Comparison of ENCODE assay signal across 8 cellular contexts in genomic region chr16:8797364-8798173, GRCh38. TPM values are rescaled to one million over a fixed set of nuclear protein-coding genes. Genes with fewer than 3 reads are reported as not detected.
A peak's percentile ranks its signal among the peaks of the same experiment; 100 is the strongest.
DNase-seq lines count a peak whose midpoint lies in the region; ATAC-seq and TF ChIP-seq lines count a peak whose summit lies in the region.

Gene PMM2 (plus strand): TSS chr16:8797839. CDS start chr16:8797883, 44 bp downstream.
A gene with protein sequence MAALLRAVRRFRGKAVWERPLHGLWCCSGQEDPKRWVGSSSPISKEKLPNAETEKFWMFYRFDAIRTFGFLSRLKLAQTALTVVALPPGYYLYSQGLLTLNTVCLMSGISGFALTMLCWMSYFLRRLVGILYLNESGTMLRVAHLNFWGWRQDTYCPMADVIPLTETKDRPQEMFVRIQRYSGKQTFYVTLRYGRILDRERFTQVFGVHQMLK (minus strand): TSS chr16:8797639. CDS start chr16:8797614, 25 bp downstream.

- peaks cover 13% of the 10 kb centered on the region for H3K36me3 Mint-ChIP-seq in T-helper 1 cell treated with Interleukin-12 subunit alpha and Interleukin-12 subunit beta and Interleukin-4 antibody, amounts not matched to agents 30 μg/mL and 1 μg/mL, for 36 hours (ENCODE audit: low read depth)
- H3K36me3 Mint-ChIP-seq in progenitor cell of endocrine pancreas (ENCODE audit: insufficient read depth): peaks cover 4% of the 10 kb centered on the region

- TF ChIP-seq CTCF in left ventricle myocardium inferior (IDR thresholded peaks at IDR 0.05; ENCODE audit: borderline replicate concordance) (no peak), progenitor cell of endocrine pancreas (IDR thresholded peaks at IDR 0.05; ENCODE audit: unreplicated experiment) (no peak)

- H3K27me3 Mint-ChIP-seq in T-helper 1 cell treated with Interleukin-12 subunit alpha and Interleukin-12 subunit beta and Interleukin-4 antibody, amounts not matched to agents 30 μg/mL and 1 μg/mL, for 36 hours (ENCODE audit: low read depth): no peaks in the 10 kb centered on the region
- H3K27me3 Mint-ChIP-seq in progenitor cell of endocrine pancreas: no peaks in the 10 kb centered on the region

- peak within 1 kb of the TSS; percentile 83 for H3K27ac Mint-ChIP-seq in T-helper 1 cell treated with Interleukin-12 subunit alpha and Interleukin-12 subunit beta and Interleukin-4 antibody, amounts not matched to agents 30 μg/mL and 1 μg/mL, for 36 hours
- peak within 1 kb of the TSS; percentile 94 for H3K27ac Mint-ChIP-seq in progenitor cell of endocrine pancreas

- ATAC-seq in GM18499 (IDR thresholded peaks at IDR 0.05; ENCODE audit: insufficient read depth, unreplicated experiment): peak; percentile 69
- ATAC-seq in HG02938 (IDR thresholded peaks at IDR 0.05; ENCODE audit: unreplicated experiment): peak; percentile 87

- under 1% methylated on average over 61 of the region's 61 CpGs for WGBS in urinary bladder

- intact Hi-C loops in left ventricle myocardium inferior (cut with micrococcal nuclease): loop anchor here (10.0 kb wide), 1 partner anchor 133 kb away; no protein-coding TSS in a partner anchor

- peaks cover 23% of the 10 kb centered on the region for H3K4me1 Mint-ChIP-seq in T-helper 1 cell treated with Interleukin-12 subunit alpha and Interleukin-12 subunit beta and Interleukin-4 antibody, amounts not matched to agents 30 μg/mL and 1 μg/mL, for 36 hours (ENCODE audit: low read depth)
- H3K4me1 Mint-ChIP-seq in progenitor cell of endocrine pancreas (ENCODE audit: low read depth): peaks cover 12% of the 10 kb centered on the region

- H3K9me3 ChIP-seq in left ventricle myocardium inferior (replicated peaks): no peaks in the 10 kb centered on the region

- H3K27ac ChIP-seq in left ventricle myocardium inferior (replicated peaks) (peak within 1 kb of the TSS; percentile 83), urinary bladder (ENCODE audit: low read depth) (no peak within 1 kb of the TSS)

- H3K4me3 ChIP-seq in left ventricle myocardium inferior (peak within 1 kb of the TSS; percentile 90), urinary bladder (ENCODE audit: low read depth, low read length) (peak within 1 kb of the TSS; percentile 74)

- DNase-seq in NCI-H1694 treated with DMSO at 0.1 percent for 48 hours (lab: John Stamatoyannopoulos, UW): peak; percentile 90
- DNase-seq in amygdala (lab: John Stamatoyannopoulos, UW): peak; percentile 86 to 99 (median 96)
- peak; percentile 96 for DNase-seq in left ventricle myocardium inferior
- peak; percentile 87 for DNase-seq in progenitor cell of endocrine pancreas (ENCODE audit: low spot score, unreplicated experiment)

- H3K27me3 ChIP-seq in left ventricle myocardium inferior (ENCODE audit: low read depth): no peaks in the 10 kb centered on the region

- H3K4me1 ChIP-seq in left ventricle myocardium inferior (peaks cover 53% of the 10 kb centered on the region), urinary bladder (ENCODE audit: insufficient read depth) (no peaks in the 10 kb centered on the region)

- peak within 1 kb of the TSS; percentile 93 for H3K4me3 Mint-ChIP-seq in T-helper 1 cell treated with Interleukin-12 subunit alpha and Interleukin-12 subunit beta and Interleukin-4 antibody, amounts not matched to agents 30 μg/mL and 1 μg/mL, for 36 hours
- H3K4me3 Mint-ChIP-seq in progenitor cell of endocrine pancreas (ENCODE audit: low read depth): peak within 1 kb of the TSS; percentile 94

- H3K36me3 ChIP-seq in left ventricle myocardium inferior: peaks cover 12% of the 10 kb centered on the region
- no peaks in the 10 kb centered on the region for H3K36me3 ChIP-seq in urinary bladder (ENCODE audit: insufficient read depth)

- H3K9me3 Mint-ChIP-seq in T-helper 1 cell treated with Interleukin-12 subunit alpha and Interleukin-12 subunit beta and Interleukin-4 antibody, amounts not matched to agents 30 μg/mL and 1 μg/mL, for 36 hours: no peaks in the 10 kb centered on the region
- no peaks in the 10 kb centered on the region for H3K9me3 Mint-ChIP-seq in progenitor cell of endocrine pancreas (ENCODE audit: low read depth)

RNA-seq across cellular contexts. Expression of gene PMM2, which starts in this region (rescaled TPM):
- total RNA-seq in left ventricle myocardium inferior (13.7 TPM), progenitor cell of endocrine pancreas (26.5 and 30.3 TPM in 2 replicates), urinary bladder (34.8 TPM)
- polyA plus RNA-seq in urinary bladder: 16.9 TPM

RNA-seq across cellular contexts. Expression of the second gene that starts in this region (rescaled TPM):
- 16.4 TPM for total RNA-seq in left ventricle myocardium inferior
- total RNA-seq in progenitor cell of endocrine pancreas: 10.8 and 11.1 TPM in 2 replicates
- 4.7 TPM for total RNA-seq in urinary bladder
- 10.6 TPM for polyA plus RNA-seq in urinary bladder
